In the genomic region with DNA sequence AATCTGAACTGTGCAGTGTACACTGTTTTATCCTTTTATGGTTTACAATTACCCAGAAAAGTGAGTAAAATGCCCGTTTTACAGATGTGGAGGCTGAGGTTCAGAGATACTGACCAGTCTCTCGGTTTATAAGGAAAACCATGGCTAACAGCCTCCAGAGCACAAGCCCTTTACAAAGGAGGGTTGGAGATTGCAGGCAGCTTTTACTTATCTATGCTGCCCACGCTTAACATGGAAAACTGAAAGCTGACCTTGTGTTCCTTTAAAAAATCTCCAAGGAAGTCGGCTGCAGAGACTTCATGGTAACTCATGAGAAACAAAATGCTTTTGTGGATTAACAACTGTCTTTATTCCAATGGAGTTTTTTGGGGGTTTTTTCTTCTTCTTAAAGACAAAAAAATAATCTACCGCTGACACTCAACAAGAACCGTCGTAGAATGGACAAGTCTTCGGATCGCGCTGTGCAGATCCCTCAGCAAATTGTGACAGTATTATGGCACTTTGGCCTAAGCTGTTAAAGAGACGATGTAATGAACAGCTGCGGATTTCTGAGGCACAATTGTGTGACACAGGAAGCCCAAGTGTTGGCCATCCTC, we compare ENCODE assay signal across 8 cellular contexts. TPM values are rescaled to one million over a fixed set of nuclear protein-coding genes. Genes with fewer than 3 reads are reported as not detected.
DNase-seq lines count a peak whose midpoint lies in the region; ATAC-seq and TF ChIP-seq lines count a peak whose summit lies in the region.

No MANE protein-coding gene starts in this region.

- no peaks in the 10 kb centered on the region for H3K27me3 ChIP-seq in fibroblast of lung (ENCODE audit: control insufficient read depth, insufficient read depth, low read length)

- H3K36me3 Mint-ChIP-seq in T-helper 1 cell treated with Interleukin-12 subunit alpha and Interleukin-12 subunit beta and Interleukin-4 antibody, amounts not matched to agents 30 μg/mL and 1 μg/mL, for 36 hours (ENCODE audit: low read depth) = peaks cover 22% of the 10 kb centered on the region

- no peaks in the 10 kb centered on the region for H3K9me3 Mint-ChIP-seq in T-helper 1 cell treated with Interleukin-12 subunit alpha and Interleukin-12 subunit beta and Interleukin-4 antibody, amounts not matched to agents 30 μg/mL and 1 μg/mL, for 36 hours

- DNase-seq in T-helper 1 cell (no peak), SK-N-DZ (ENCODE audit: low spot score) (peak; percentile 28), fibroblast of lung (ENCODE audit: low read depth in 2 of 2) (peak in 1 of 2 donors; percentile 57), retinal pigment epithelial cell (ENCODE audit: low read depth) (no peak), SKM-1 (lab: John Stamatoyannopoulos, UW; ENCODE audit: unreplicated experiment) (no peak), cerebellar nuclear complex (lab: John Stamatoyannopoulos, UW) (no peak)

- H3K36me3 ChIP-seq in fibroblast of lung (ENCODE audit: control insufficient read depth, insufficient read depth, low read length) = no peaks in the 10 kb centered on the region

- H3K4me2 ChIP-seq in fibroblast of lung (ENCODE audit: extremely low read depth, insufficient read depth, low read length) = peak overlapping the region; percentile 84

- no peaks in the 10 kb centered on the region for H3K9me3 ChIP-seq in fibroblast of lung (ENCODE audit: control insufficient read depth, insufficient read depth, low read depth, low read length)

- H3K9ac ChIP-seq in fibroblast of lung (ENCODE audit: insufficient read depth, low read length) = peak overlapping the region; percentile 48

- peak overlapping the region; percentile 92 for H3K4me3 Mint-ChIP-seq in T-helper 1 cell treated with Interleukin-12 subunit alpha and Interleukin-12 subunit beta and Interleukin-4 antibody, amounts not matched to agents 30 μg/mL and 1 μg/mL, for 36 hours

- H4K20me1 ChIP-seq in fibroblast of lung (ENCODE audit: control insufficient read depth, extremely low read depth, insufficient read depth, low read length) = peaks cover 1% of the 10 kb centered on the region

- peaks cover 30% of the 10 kb centered on the region for H3K79me2 ChIP-seq in fibroblast of lung (ENCODE audit: control insufficient read depth, insufficient read depth, low read length)

- no peak for TF ChIP-seq CTCF in fibroblast of lung (conservative IDR thresholded peaks at IDR 0.05 in 1 of 2, IDR thresholded peaks at IDR 0.05 in 1 of 2; ENCODE audit: low read depth in 1 of 2, low read length in 2 of 2)
- no peak for TF ChIP-seq CTCF in retinal pigment epithelial cell (conservative IDR thresholded peaks at IDR 0.05; ENCODE audit: low read depth, low read length)

- H3K27ac ChIP-seq in fibroblast of lung (ENCODE audit: insufficient read depth, low read length) = peak overlapping the region; percentile 76

- peak overlapping the region; percentile 32 to 91 (median 56) for H3K4me3 ChIP-seq in fibroblast of lung (replicated peaks in 1 of 4; ENCODE audit: control extremely low read depth in 1 of 4, insufficient read depth in 1 of 4, low read depth in 3 of 4, low read length in 4 of 4)
- H3K4me3 ChIP-seq in retinal pigment epithelial cell (ENCODE audit: low read length) = peak overlapping the region; percentile 95

- no peak for ATAC-seq in HG02588 (IDR thresholded peaks at IDR 0.05; ENCODE audit: unreplicated experiment)

- H3K4me1 ChIP-seq in fibroblast of lung (ENCODE audit: control insufficient read depth, extremely low read depth, insufficient read depth, low read length) = no peaks in the 10 kb centered on the region

- H2AFZ ChIP-seq in fibroblast of lung (ENCODE audit: low read length) = peak overlapping the region; percentile 70

- H3K27me3 Mint-ChIP-seq in T-helper 1 cell treated with Interleukin-12 subunit alpha and Interleukin-12 subunit beta and Interleukin-4 antibody, amounts not matched to agents 30 μg/mL and 1 μg/mL, for 36 hours (ENCODE audit: low read depth) = no peaks in the 10 kb centered on the region

- peaks cover 33% of the 10 kb centered on the region for H3K4me1 Mint-ChIP-seq in T-helper 1 cell treated with Interleukin-12 subunit alpha and Interleukin-12 subunit beta and Interleukin-4 antibody, amounts not matched to agents 30 μg/mL and 1 μg/mL, for 36 hours (ENCODE audit: low read depth)

- peak overlapping the region; percentile 78 for H3K27ac Mint-ChIP-seq in T-helper 1 cell treated with Interleukin-12 subunit alpha and Interleukin-12 subunit beta and Interleukin-4 antibody, amounts not matched to agents 30 μg/mL and 1 μg/mL, for 36 hours

RNA-seq across cellular contexts. Expression of gene SLF2, which starts 0.7 kb away (rescaled TPM):
- polyA plus RNA-seq in SK-N-DZ (2014; cell fraction: cytosol; rRNA removed) = 16.9 and 18.3 TPM in 2 replicates
- polyA plus RNA-seq in SK-N-DZ (2014; cell fraction: nucleus; rRNA removed) = 22.1 and 32.0 TPM in 2 replicates
- 32.5 and 34.9 TPM in 2 replicates for total RNA-seq in fibroblast of lung
- 11.1 and 16.6 TPM in 2 replicates for polyA plus RNA-seq in fibroblast of lung
- 9.3 and 13.4 TPM in 2 replicates for polyA plus RNA-seq in fibroblast of lung (2012)
- polyA minus RNA-seq in fibroblast of lung (ENCODE audit: low replicate concordance) = 3.7 and 4.0 TPM in 2 replicates

RNA-seq across cellular contexts. Expression of gene SEMA4G, which starts 57.2 kb away (rescaled TPM):
- polyA plus RNA-seq in SK-N-DZ (2014; cell fraction: cytosol; rRNA removed) = 3.3 and 5.0 TPM in 2 replicates
- 7.0 and 7.7 TPM in 2 replicates for polyA plus RNA-seq in SK-N-DZ (2014; cell fraction: nucleus; rRNA removed)
- total RNA-seq in fibroblast of lung = 0.51 and 1.8 TPM in 2 replicates
- polyA plus RNA-seq in fibroblast of lung = 3.2 and 3.5 TPM in 2 replicates
- polyA plus RNA-seq in fibroblast of lung (2012) = 3.7 and 5.5 TPM in 2 replicates
- polyA minus RNA-seq in fibroblast of lung (ENCODE audit: low replicate concordance) = 13.9 and 14.5 TPM in 2 replicates
